In genomic region chr3:48966367-48966766, GRCh38 we compare ENCODE assay signal across 21 cellular contexts. TPM values are rescaled to one million over a fixed set of nuclear protein-coding genes. Genes with fewer than 3 reads are reported as not detected.
DNase-seq lines count a peak whose midpoint lies in the region; ATAC-seq, FAIRE-seq and TF ChIP-seq lines count a peak whose summit lies in the region.
"Had no signal": no experiment of that assay in that cellular context is flagged by ENCODE, and none has a peak within 500 bp of the region (broad histone marks: within the 10 kb centered on the region; RNA-seq: fewer than 3 reads in every experiment).

No MANE protein-coding gene starts in this region.

- no peak overlapping the region for H3K4me3 ChIP-seq in adrenal gland

- peak overlapping the region in 3 of 5 donors; percentile 52 to 76 (median 69) for H3K27ac ChIP-seq in adrenal gland

- peaks cover 0 to 42% of the 10 kb centered on the region in 2 donors for H3K36me3 ChIP-seq in adrenal gland (replicated peaks in 1 of 2)

- intact Hi-C loops in adrenal gland (cut with DNase I): no loop called here

- FAIRE-seq in D721Med (lab: Jason Lieb, UNC): no peak
- FAIRE-seq: A204.1, colon, GM12892, H1, urothelium cell line had no signal

- DNase-seq in activated T-cell treated with anti-CD3 and anti-CD28 coated beads, Interleukin-2, amount 50 U/mL, for 24 hours: no peak
- DNase-seq in activated T-cell treated with anti-CD3 and anti-CD28 coated beads, Interleukin-2, amount 50 U/mL, for 4 hours: no peak
- DNase-seq in adrenal gland: no peak
- DNase-seq in myocyte (ENCODE audit: low read depth): peak; percentile 34
- no peak for DNase-seq in NCI-H2196 treated with DMSO at 0.1 percent for 48 hours (lab: John Stamatoyannopoulos, UW; ENCODE audit: unreplicated experiment)
- DNase-seq in AG20443 (ENCODE audit: low spot score): no peak
- no peak for DNase-seq in D721Med (ENCODE audit: insufficient read length, low spot score)
- no peak for DNase-seq in GM19240 (ENCODE audit: insufficient read length, low spot score)
- DNase-seq: activated CD4-positive, alpha-beta T cell treated with anti-CD3 and anti-CD28 coated beads, Interleukin-2, amount 10 ng/mL, durations not matched to agents 7 days and 5 days; activated T-cell treated with anti-CD3 and anti-CD28 coated beads for 4 hours; C1 segment of cervical spinal cord; DMS153; GF-D8; NCI-H146; SHP77 treated with DMSO at 0.1 percent for 48 hours had no signal

- ATAC-seq in activated T-cell treated with anti-CD3 and anti-CD28 coated beads, Interleukin-2, amount 50 U/mL, for 4 hours: no peak

- peaks cover 29% of the 10 kb centered on the region for H3K4me1 Mint-ChIP-seq in activated T-cell treated with anti-CD3 and anti-CD28 coated beads, Interleukin-2, amount 50 U/mL, for 24 hours (ENCODE audit: low read depth)
- H3K4me1 Mint-ChIP-seq in activated T-cell treated with anti-CD3 and anti-CD28 coated beads, Interleukin-2, amount 50 U/mL, for 4 hours (ENCODE audit: low read depth): peaks cover 8% of the 10 kb centered on the region

- H3K4me1 ChIP-seq in adrenal gland (replicated peaks in 1 of 2): peaks cover 12 to 19% of the 10 kb centered on the region in 2 donors

- peaks cover 93% of the 10 kb centered on the region for H3K36me3 Mint-ChIP-seq in activated T-cell treated with anti-CD3 and anti-CD28 coated beads, Interleukin-2, amount 50 U/mL, for 24 hours (ENCODE audit: low read depth)
- H3K36me3 Mint-ChIP-seq in activated T-cell treated with anti-CD3 and anti-CD28 coated beads, Interleukin-2, amount 50 U/mL, for 4 hours (ENCODE audit: insufficient read depth): peaks cover 39% of the 10 kb centered on the region

- H3K27me3 ChIP-seq in adrenal gland: no peaks in the 10 kb centered on the region

- TF ChIP-seq POLR2A in adrenal gland (IDR thresholded peaks at IDR 0.05): no peak

- 30 to 55% (median 48%) methylated on average over 3 of the region's 3 CpGs for WGBS in adrenal gland, 4 donors

- no peaks in the 10 kb centered on the region for H3K27me3 Mint-ChIP-seq in activated T-cell treated with anti-CD3 and anti-CD28 coated beads, Interleukin-2, amount 50 U/mL, for 24 hours
- no peaks in the 10 kb centered on the region for H3K27me3 Mint-ChIP-seq in activated T-cell treated with anti-CD3 and anti-CD28 coated beads, Interleukin-2, amount 50 U/mL, for 4 hours (ENCODE audit: low read depth)
- H3K27me3 Mint-ChIP-seq: activated CD4-positive, alpha-beta T cell treated with anti-CD3 and anti-CD28 coated beads, Interleukin-2, amount 10 ng/mL, durations not matched to agents 7 days and 5 days had no signal

- H3K9me3 Mint-ChIP-seq in activated T-cell treated with anti-CD3 and anti-CD28 coated beads, Interleukin-2, amount 50 U/mL, for 24 hours: no peaks in the 10 kb centered on the region
- no peaks in the 10 kb centered on the region for H3K9me3 Mint-ChIP-seq in activated T-cell treated with anti-CD3 and anti-CD28 coated beads, Interleukin-2, amount 50 U/mL, for 4 hours
- H3K9me3 Mint-ChIP-seq: activated CD4-positive, alpha-beta T cell treated with anti-CD3 and anti-CD28 coated beads, Interleukin-2, amount 10 ng/mL, durations not matched to agents 7 days and 5 days; activated naive CD4-positive, alpha-beta T cell treated with anti-CD3 and anti-CD28 coated beads for 36 hours had no signal

- H3K27ac Mint-ChIP-seq in activated T-cell treated with anti-CD3 and anti-CD28 coated beads, Interleukin-2, amount 50 U/mL, for 24 hours: peak overlapping the region; percentile 70
- H3K27ac Mint-ChIP-seq: activated CD4-positive, alpha-beta T cell treated with anti-CD3 and anti-CD28 coated beads, Interleukin-2, amount 10 ng/mL, durations not matched to agents 7 days and 5 days had no signal

- no peak for TF ChIP-seq CTCF in adrenal gland (IDR thresholded peaks at IDR 0.05)
- TF ChIP-seq CTCF in D721Med (IDR thresholded peaks at IDR 0.05; ENCODE audit: insufficient read depth, missing control alignments): no peak

- no peak overlapping the region for H3K4me3 Mint-ChIP-seq in activated T-cell treated with anti-CD3 and anti-CD28 coated beads, Interleukin-2, amount 50 U/mL, for 24 hours
- no peak overlapping the region for H3K4me3 Mint-ChIP-seq in activated T-cell treated with anti-CD3 and anti-CD28 coated beads, Interleukin-2, amount 50 U/mL, for 4 hours
- H3K4me3 Mint-ChIP-seq: activated CD4-positive, alpha-beta T cell treated with anti-CD3 and anti-CD28 coated beads, Interleukin-2, amount 10 ng/mL, durations not matched to agents 7 days and 5 days; activated naive CD4-positive, alpha-beta T cell treated with anti-CD3 and anti-CD28 coated beads for 36 hours had no signal

- no peaks in the 10 kb centered on the region for H3K9me3 ChIP-seq in adrenal gland (replicated peaks in 1 of 3)

RNA-seq across cellular contexts. Expression of gene P4HTM, which starts 23.7 kb away (rescaled TPM):
- total RNA-seq in activated T-cell treated with anti-CD3 and anti-CD28 coated beads, Interleukin-2, amount 50 U/mL, for 4 hours: 10 to 100 TPM; 25.7 to 28.2 (median 26.3) TPM
- total RNA-seq in adrenal gland (100 to 1,000 TPM in 4 of 8 donors, 10 to 100 TPM in 4; 56.7 to 174 (median 102) TPM), myocyte (32.8 and 35.9 TPM in 2 replicates)
- 100 to 1,000 TPM in 2 of 3 donors, 10 to 100 TPM in 1; 26.6 to 155 (median 129) TPM for polyA plus RNA-seq in adrenal gland
- 26.1 TPM for polyA plus RNA-seq in myocyte (2012)

RNA-seq across cellular contexts. Expression of gene WDR6, which starts 40.8 kb away (rescaled TPM):
- 100 to 1,000 TPM; 147 to 163 (median 155) TPM for total RNA-seq in activated T-cell treated with anti-CD3 and anti-CD28 coated beads, Interleukin-2, amount 50 U/mL, for 4 hours
- total RNA-seq in adrenal gland: 100 to 1,000 TPM; 106 to 431 (median 177) TPM
- 100 to 1,000 TPM in 2 of 3 donors, 10 to 100 TPM in 1; 86.0 to 699 (median 442) TPM for polyA plus RNA-seq in adrenal gland
- 86.8 and 95.5 TPM in 2 replicates for total RNA-seq in myocyte
- 115 TPM for polyA plus RNA-seq in myocyte (2012)

RNA-seq across cellular contexts. Expression of gene ARIH2, which starts 47.7 kb away (rescaled TPM):
- 100 to 1,000 TPM; 144 to 161 (median 146) TPM for total RNA-seq in activated T-cell treated with anti-CD3 and anti-CD28 coated beads, Interleukin-2, amount 50 U/mL, for 4 hours
- 100 to 1,000 TPM in 2 of 8 donors, 10 to 100 TPM in 6; 68.5 to 135 (median 84.0) TPM for total RNA-seq in adrenal gland
- polyA plus RNA-seq in adrenal gland: 10 to 100 TPM; 46.7 to 84.8 (median 70.5) TPM
- total RNA-seq in myocyte: 87.2 and 88.5 TPM in 2 replicates
- polyA plus RNA-seq in myocyte (2012): 76.8 TPM

RNA-seq across cellular contexts. Expression of gene DALRD3, which starts 52.0 kb away (rescaled TPM):
- total RNA-seq in activated T-cell treated with anti-CD3 and anti-CD28 coated beads, Interleukin-2, amount 50 U/mL, for 4 hours: 10 to 100 TPM; 23.9 to 32.3 (median 25.4) TPM
- total RNA-seq in adrenal gland: 10 to 100 TPM; 18.4 to 87.9 (median 46.7) TPM
- polyA plus RNA-seq in adrenal gland: 10 to 100 TPM; 22.8 to 65.2 (median 53.1) TPM
- total RNA-seq in myocyte: 35.8 and 42.8 TPM in 2 replicates
- 34.9 TPM for polyA plus RNA-seq in myocyte (2012)

RNA-seq across cellular contexts. Expression of gene NDUFAF3, which starts 55.6 kb away (rescaled TPM):
- 100 to 1,000 TPM; 138 to 155 (median 147) TPM for total RNA-seq in activated T-cell treated with anti-CD3 and anti-CD28 coated beads, Interleukin-2, amount 50 U/mL, for 4 hours
- 100 to 1,000 TPM in 7 of 8 donors, 10 to 100 TPM in 1; 87.2 to 442 (median 173) TPM for total RNA-seq in adrenal gland
- 100 to 1,000 TPM; 102 to 578 (median 269) TPM for polyA plus RNA-seq in adrenal gland
- total RNA-seq in myocyte: 136 and 185 TPM in 2 replicates
- 135 TPM for polyA plus RNA-seq in myocyte (2012)
